Comparison of ENCODE assay signal across 8 cellular contexts in the genomic region with DNA sequence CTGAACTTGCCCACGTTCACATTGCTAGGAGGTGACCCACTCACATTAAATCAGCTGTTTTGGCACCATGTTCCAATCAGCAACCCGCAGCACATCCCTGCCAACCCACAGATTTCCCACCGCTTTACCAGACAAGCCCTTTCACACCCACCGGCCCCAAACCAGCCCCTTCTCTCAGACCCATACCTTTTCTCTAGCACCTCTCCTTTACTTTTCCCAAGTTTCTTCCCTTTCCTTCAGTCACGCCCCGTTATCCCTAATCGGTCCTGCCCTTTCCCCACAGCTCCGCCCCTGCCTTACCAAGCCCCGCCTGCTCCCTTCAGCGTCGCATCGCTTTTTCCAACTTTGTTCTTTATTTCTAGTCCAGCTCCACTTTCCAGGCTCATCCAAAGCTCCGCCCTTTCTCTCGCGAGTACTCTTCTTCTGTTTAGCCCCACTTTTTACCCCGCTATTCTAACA. TPM values are rescaled to one million over a fixed set of nuclear protein-coding genes. Genes with fewer than 3 reads are reported as not detected.
A peak's percentile ranks its signal among the peaks of the same experiment; 100 is the strongest.
DNase-seq lines count a peak whose midpoint lies in the region; ATAC-seq and TF ChIP-seq lines count a peak whose summit lies in the region.

No MANE protein-coding gene starts in this region.

- peak overlapping the region; percentile 98 for H3K4me3 Mint-ChIP-seq in natural killer cell

- H3K4me1 ChIP-seq in A673 (ENCODE audit: insufficient read depth, low read length, poor library complexity, severe bottlenecking) (peaks cover 12% of the 10 kb centered on the region), NT2/D1 (ENCODE audit: insufficient read depth, insufficient read length) (peaks cover 10% of the 10 kb centered on the region), endocrine pancreas (ENCODE audit: control insufficient read depth, insufficient read depth, low read length) (no peaks in the 10 kb centered on the region)

- no TSS peak for BruUV-seq in A673 (replicated peaks; lab: Mats Ljungman, UMichigan)

- H3K27me3 ChIP-seq in A673 (replicated peaks; ENCODE audit: insufficient read depth, low read depth, low read length, poor library complexity) (no peaks in the 10 kb centered on the region), NT2/D1 (ENCODE audit: insufficient read depth, insufficient read length) (no peaks in the 10 kb centered on the region), endocrine pancreas (ENCODE audit: control insufficient read depth, insufficient read depth, low read length) (no peaks in the 10 kb centered on the region)

- H3K27ac ChIP-seq in A673 (ENCODE audit: low read depth, low read length, poor library complexity, severe bottlenecking), result peak overlapping the region; percentile 99

- POLR2A ChIA-PET in A673 (lab: Charles Lee; ENCODE audit: low non-redundant PET), result no interaction called here

- H3K9me3 ChIP-seq in A673 (ENCODE audit: low read depth, low read length, poor library complexity, severe bottlenecking) (no peaks in the 10 kb centered on the region), NT2/D1 (ENCODE audit: insufficient read depth, low read length) (no peaks in the 10 kb centered on the region), endocrine pancreas (ENCODE audit: control insufficient read depth, low read length) (no peaks in the 10 kb centered on the region)

- DNase-seq in A673 (ENCODE audit: low spot score) (no peak), NT2/D1 (ENCODE audit: low read depth, low spot score) (no peak), natural killer cell (no peak), G401 (ENCODE audit: low spot score) (no peak)
- DNase-seq in activated effector memory CD4-positive, alpha-beta T cell treated with anti-CD3 and anti-CD28 coated beads, Interleukin-2, amount 50 U/mL, for 16 hours, result no peak

- H3K9me3 Mint-ChIP-seq in natural killer cell, result no peaks in the 10 kb centered on the region

- H3K4me3 ChIP-seq in A673 (ENCODE audit: low read depth, low read length, poor library complexity, severe bottlenecking), result peak overlapping the region; percentile 100
- peak overlapping the region; percentile 48 for H3K4me3 ChIP-seq in NT2/D1 (ENCODE audit: insufficient read length, low read depth)
- H3K4me3 ChIP-seq in endocrine pancreas (ENCODE audit: control insufficient read depth, insufficient read depth, low read length), result peak overlapping the region; percentile 35

- no peaks in the 10 kb centered on the region for H3K27me3 Mint-ChIP-seq in natural killer cell (ENCODE audit: low read depth in 2 of 2)

- in situ Hi-C loops in G401 (cut with HindIII; ENCODE audit: low sequenced_read_pairs), result no loop called here

- TF ChIP-seq CTCF in A673 (conservative IDR thresholded peaks at IDR 0.05; ENCODE audit: low read depth, low read length), result no peak
- TF ChIP-seq CTCF in natural killer cell (IDR thresholded peaks at IDR 0.05), result no peak

- H3K27ac Mint-ChIP-seq in natural killer cell, result peak overlapping the region; percentile 93 to 94

- H3K9ac ChIP-seq in NT2/D1 (ENCODE audit: insufficient read length, low read depth) (peak overlapping the region; percentile 62), endocrine pancreas (ENCODE audit: control insufficient read depth, insufficient read depth, low read length) (no peak overlapping the region)

- CTCF ChIA-PET in A673 (lab: Charles Lee), result no interaction called here

- peaks cover 21% of the 10 kb centered on the region for H3K36me3 ChIP-seq in A673 (ENCODE audit: insufficient read depth, low read length, poor library complexity, severe bottlenecking)
- peaks cover 32% of the 10 kb centered on the region for H3K36me3 ChIP-seq in NT2/D1 (ENCODE audit: insufficient read depth, insufficient read length, low read length)
- no peaks in the 10 kb centered on the region for H3K36me3 ChIP-seq in endocrine pancreas (ENCODE audit: control insufficient read depth, insufficient read depth, low read length)

- intact Hi-C loops in A673 (cut with micrococcal nuclease; ENCODE audit: unreplicated experiment) (loop anchor here (1.0 to 10.0 kb wide), 2 partner anchors 20 to 226 kb away; no protein-coding TSS in a partner anchor), natural killer cell (cut with micrococcal nuclease) (loop anchor here (1.0 to 5.0 kb wide), 4 partner anchors 19 to 333 kb away; a partner anchor contains a TSS)

- no peaks in the 10 kb centered on the region for H3K36me3 Mint-ChIP-seq in natural killer cell

- peaks cover 47 to 62% of the 10 kb centered on the region in 2 donors for H3K4me1 Mint-ChIP-seq in natural killer cell

- ATAC-seq in GM18502 (IDR thresholded peaks at IDR 0.05; ENCODE audit: poor library complexity, unreplicated experiment) (peak; percentile 47), HG02938 (IDR thresholded peaks at IDR 0.05; ENCODE audit: unreplicated experiment) (peak; percentile 42), natural killer cell (peak; percentile 38 to 48 (median 39))

RNA-seq across cellular contexts. Expression of a gene that starts 0.8 kb away (rescaled TPM):
- total RNA-seq in A673 (2021), result 30.7 and 32.0 TPM in 2 replicates
- 10 to 100 TPM; 45.1 to 72.1 (median 66.5) TPM for total RNA-seq in natural killer cell
- total RNA-seq in G401 (2014; rRNA removed; shearing (Covaris generic)), result 18.5 and 23.7 TPM in 2 replicates

RNA-seq across cellular contexts. Expression of a gene that starts 19.0 kb away (rescaled TPM):
- total RNA-seq in A673 (2021), result 48.8 and 60.2 TPM in 2 replicates
- 10 to 100 TPM; 33.4 to 52.1 (median 34.7) TPM for total RNA-seq in natural killer cell
- total RNA-seq in G401 (2014; rRNA removed; shearing (Covaris generic)), result 32.1 and 35.3 TPM in 2 replicates

RNA-seq across cellular contexts. Expression of a gene that starts 27.1 kb away (rescaled TPM):
- total RNA-seq in A673 (2021), result not detected in 2 replicates
- total RNA-seq in natural killer cell, result under 1 TPM in 2 of 3 donors, not detected in 1; 0.43 to 0.49 TPM
- 0.80 and 3.9 TPM in 2 replicates for total RNA-seq in G401 (2014; rRNA removed; shearing (Covaris generic))

RNA-seq across cellular contexts. Expression of a gene that starts 39.0 kb away (rescaled TPM):
- total RNA-seq in A673 (2021) (26.7 and 28.0 TPM in 2 replicates), natural killer cell (10 to 100 TPM in 1 of 3 donors, 1 to 10 TPM in 2; 7.4 to 20.4 (median 8.7) TPM)
- total RNA-seq in G401 (2014; rRNA removed; shearing (Covaris generic)), result not detected in 2 replicates

Comparison
In these comparisons a context has a peak if more than half of its experiments do, and no peak if none do; other contexts are left out.
1. H3K4me3 ChIP-seq: peak in every context shown above with its lines; median percentile 100 in A673; 48 in NT2/D1; 35 in endocrine pancreas.